ENCODE assay signal across 20 cellular contexts in the genomic region with DNA sequence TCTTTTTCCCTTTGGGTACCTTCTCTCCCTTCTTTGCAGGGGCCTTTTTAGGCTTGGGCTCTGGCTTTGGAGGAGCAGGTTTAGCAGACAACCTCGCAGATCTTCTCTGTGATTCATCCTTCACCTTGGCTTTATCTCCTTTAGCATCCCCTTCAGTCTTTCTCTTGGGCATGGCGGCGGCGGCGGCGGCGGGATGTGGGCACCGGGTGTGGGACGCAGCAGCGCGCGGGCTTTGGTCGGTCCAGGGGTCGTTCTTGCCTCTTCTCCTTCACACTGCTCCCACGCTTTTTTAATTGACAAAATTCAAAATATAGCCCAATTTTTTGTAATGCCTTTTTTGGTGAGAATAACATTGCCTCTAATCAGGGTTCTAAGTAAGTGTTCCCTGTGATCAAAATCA.
"Had no signal": no experiment of that assay in that cellular context is flagged by ENCODE, and none has a peak within 500 bp of the region (broad histone marks: within the 10 kb centered on the region; RNA-seq: fewer than 3 reads in every experiment).

No MANE protein-coding gene starts in this region.

- H3K4me3 Mint-ChIP-seq: mesothelial cell of epicardium had no signal

- DNase-seq: dermis blood vessel endothelial cell; dorsolateral prefrontal cortex; effector CD4-positive, alpha-beta T cell; effector memory CD4-positive, alpha-beta T cell; foreskin melanocyte; gastrocnemius medialis; glutamatergic neuron; head of caudate nucleus; heart right ventricle; hippocampal formation; left cardiac atrium; left ventricle myocardium superior; lower lobe of right lung; mesenchymal stem cell; mucosa of descending colon had no signal

- FAIRE-seq: colon, endothelial cell of umbilical vein, islet of Langerhans, keratinocyte had no signal
